In genomic region chr17:83069931-83070374, GRCh38 we compare ENCODE assay signal across 18 cellular contexts.
"Had no signal": no experiment of that assay in that cellular context is flagged by ENCODE, and none has a peak within 500 bp of the region (broad histone marks: within the 10 kb centered on the region; RNA-seq: fewer than 3 reads in every experiment).

No MANE protein-coding gene starts in this region.

- H3K27ac Mint-ChIP-seq: activated naive CD4-positive, alpha-beta T cell treated with anti-CD3 and anti-CD28 coated beads, Interleukin-2, amount 50 U/mL, for 72 hours; dendritic cell treated with granulocyte-macrophage colony-stimulating factor and Interleukin-4, amounts not matched to agents 40 ng/mL and 50 ng/mL, for 4 days had no signal

- H3K9me3 Mint-ChIP-seq: activated naive CD4-positive, alpha-beta T cell treated with anti-CD3 and anti-CD28 coated beads, Interleukin-2, amount 50 U/mL, for 72 hours; dendritic cell treated with granulocyte-macrophage colony-stimulating factor and Interleukin-4, amounts not matched to agents 40 ng/mL and 50 ng/mL, for 4 days; stimulated activated naive CD8-positive, alpha-beta T cell treated with anti-CD3 and anti-CD28 coated beads, Interleukin-15, Interleukin-2, amounts not matched to agents 100 ng/mL and 50 ng/mL, for 24 hours; T-helper 1 cell treated with Interleukin-12 subunit alpha and Interleukin-12 subunit beta and Interleukin-4 antibody, amounts not matched to agents 30 μg/mL and 1 μg/mL, for 36 hours; WTC11 had no signal

- H3K9me3 ChIP-seq: body of pancreas, esophagus muscularis mucosa, prostate gland, thoracic aorta, uterus had no signal

- H3K36me3 Mint-ChIP-seq: activated naive CD4-positive, alpha-beta T cell treated with anti-CD3 and anti-CD28 coated beads, Interleukin-2, amount 50 U/mL, for 72 hours; WTC11 had no signal

- H3K27me3 Mint-ChIP-seq: stimulated activated naive CD8-positive, alpha-beta T cell treated with anti-CD3 and anti-CD28 coated beads, Interleukin-15, Interleukin-2, amounts not matched to agents 100 ng/mL and 50 ng/mL, for 24 hours had no signal

- H3K4me1 ChIP-seq: prostate gland, uterus had no signal

- DNase-seq: activated CD4-positive, alpha-beta T cell treated with anti-CD3 and anti-CD28 coated beads, Interleukin-2, amount 50 U/mL, for 1 hour; activated effector memory CD4-positive, alpha-beta T cell treated with anti-CD3 and anti-CD28 coated beads, Interleukin-2, amount 50 U/mL, for 16 hours; amniotic stem cell; glutamatergic neuron; mesenchymal stem cell; stimulated activated CD4-positive, alpha-beta T cell treated with anti-CD3 and anti-CD28 coated beads, Interleukin-4, amount 100 ng/mL, for 1 hour; stimulated activated CD8-positive, alpha-beta memory T cell treated with anti-CD3 and anti-CD28 coated beads, Interleukin-4, amount 100 ng/mL, for 48 hours; uterus had no signal

- H3K27me3 ChIP-seq: body of pancreas, uterus had no signal

- H3K27ac ChIP-seq: body of pancreas, esophagus muscularis mucosa, prostate gland, thoracic aorta, uterus had no signal

- H3K36me3 ChIP-seq: esophagus muscularis mucosa, prostate gland, thoracic aorta, uterus had no signal

- H3K4me3 ChIP-seq: body of pancreas, esophagus muscularis mucosa, prostate gland, thoracic aorta, uterus had no signal

- H3K4me3 Mint-ChIP-seq: dendritic cell treated with granulocyte-macrophage colony-stimulating factor and Interleukin-4, amounts not matched to agents 40 ng/mL and 50 ng/mL, for 4 days; stimulated activated naive CD8-positive, alpha-beta T cell treated with anti-CD3 and anti-CD28 coated beads, Interleukin-15, Interleukin-2, amounts not matched to agents 100 ng/mL and 50 ng/mL, for 24 hours; T-helper 1 cell treated with Interleukin-12 subunit alpha and Interleukin-12 subunit beta and Interleukin-4 antibody, amounts not matched to agents 30 μg/mL and 1 μg/mL, for 36 hours; WTC11 had no signal

- H3K4me1 Mint-ChIP-seq: WTC11 had no signal

- ATAC-seq: activated naive CD4-positive, alpha-beta T cell treated with anti-CD3 and anti-CD28 coated beads, Interleukin-2, amount 50 U/mL, for 72 hours; body of pancreas; left lobe of liver; WTC11 had no signal
